In the genomic region with DNA sequence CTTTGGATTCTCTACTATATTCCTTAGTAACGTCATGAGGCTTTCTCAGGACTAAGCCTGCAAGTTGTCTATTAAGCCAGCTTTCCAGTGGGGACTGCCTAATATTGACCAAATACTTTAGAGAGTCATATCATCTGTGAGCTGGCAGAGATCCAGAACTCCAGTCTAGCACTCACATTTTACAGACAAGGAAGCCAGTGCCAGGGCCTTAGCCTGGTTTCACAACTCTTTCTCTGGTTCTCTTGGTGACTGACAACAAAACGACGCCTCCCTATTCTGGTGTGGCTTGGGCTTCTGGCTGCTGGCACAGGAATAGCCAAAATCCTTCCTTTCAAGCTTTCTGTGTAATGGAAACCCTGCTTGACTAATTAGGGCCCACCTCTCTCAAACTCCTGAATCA, we compare ENCODE assay signal across 1 cellular context.
TF ChIP-seq lines count a peak whose summit lies in the region.

No MANE protein-coding gene starts in this region.

TF ChIP-seq in GM23338, 12 proteins besides CTCF, POLR2A, EP300 and RAD21 (continued from another document):
- TF ChIP-seq, protein P1, sequence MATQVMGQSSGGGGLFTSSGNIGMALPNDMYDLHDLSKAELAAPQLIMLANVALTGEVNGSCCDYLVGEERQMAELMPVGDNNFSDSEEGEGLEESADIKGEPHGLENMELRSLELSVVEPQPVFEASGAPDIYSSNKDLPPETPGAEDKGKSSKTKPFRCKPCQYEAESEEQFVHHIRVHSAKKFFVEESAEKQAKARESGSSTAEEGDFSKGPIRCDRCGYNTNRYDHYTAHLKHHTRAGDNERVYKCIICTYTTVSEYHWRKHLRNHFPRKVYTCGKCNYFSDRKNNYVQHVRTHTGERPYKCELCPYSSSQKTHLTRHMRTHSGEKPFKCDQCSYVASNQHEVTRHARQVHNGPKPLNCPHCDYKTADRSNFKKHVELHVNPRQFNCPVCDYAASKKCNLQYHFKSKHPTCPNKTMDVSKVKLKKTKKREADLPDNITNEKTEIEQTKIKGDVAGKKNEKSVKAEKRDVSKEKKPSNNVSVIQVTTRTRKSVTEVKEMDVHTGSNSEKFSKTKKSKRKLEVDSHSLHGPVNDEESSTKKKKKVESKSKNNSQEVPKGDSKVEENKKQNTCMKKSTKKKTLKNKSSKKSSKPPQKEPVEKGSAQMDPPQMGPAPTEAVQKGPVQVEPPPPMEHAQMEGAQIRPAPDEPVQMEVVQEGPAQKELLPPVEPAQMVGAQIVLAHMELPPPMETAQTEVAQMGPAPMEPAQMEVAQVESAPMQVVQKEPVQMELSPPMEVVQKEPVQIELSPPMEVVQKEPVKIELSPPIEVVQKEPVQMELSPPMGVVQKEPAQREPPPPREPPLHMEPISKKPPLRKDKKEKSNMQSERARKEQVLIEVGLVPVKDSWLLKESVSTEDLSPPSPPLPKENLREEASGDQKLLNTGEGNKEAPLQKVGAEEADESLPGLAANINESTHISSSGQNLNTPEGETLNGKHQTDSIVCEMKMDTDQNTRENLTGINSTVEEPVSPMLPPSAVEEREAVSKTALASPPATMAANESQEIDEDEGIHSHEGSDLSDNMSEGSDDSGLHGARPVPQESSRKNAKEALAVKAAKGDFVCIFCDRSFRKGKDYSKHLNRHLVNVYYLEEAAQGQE (IDR thresholded peaks at IDR 0.05; ENCODE audit: unreplicated experiment): no peak
- TF ChIP-seq NANOG (IDR thresholded peaks at IDR 0.05; ENCODE audit: borderline replicate concordance) (no peak), JUNB (IDR thresholded peaks at IDR 0.05; ENCODE audit: unreplicated experiment) (no peak), ZNF114 (CRISPR knock-in tag; IDR thresholded peaks at IDR 0.05) (no peak), EZH2 (IDR thresholded peaks at IDR 0.05; ENCODE audit: low read depth, unreplicated experiment) (no peak)
